13 cellular contexts compared by ENCODE assay signal in genomic region chr1:9238550-9238949, GRCh38. TPM values are rescaled to one million over a fixed set of nuclear protein-coding genes. Genes with fewer than 3 reads are reported as not detected.
A peak's percentile ranks its signal among the peaks of the same experiment; 100 is the strongest.
DNase-seq lines count a peak whose midpoint lies in the region; ATAC-seq and TF ChIP-seq lines count a peak whose summit lies in the region.
"Had no signal": no experiment of that assay in that cellular context is flagged by ENCODE, and none has a peak within 500 bp of the region (broad histone marks: within the 10 kb centered on the region; RNA-seq: fewer than 3 reads in every experiment).

No MANE protein-coding gene starts in this region.

- H3K4me1 ChIP-seq in adrenal gland (replicated peaks in 1 of 2) (peaks cover 74 to 89% of the 10 kb centered on the region in 2 donors), right lobe of liver (peaks cover 0 to 51% (median 21%) of the 10 kb centered on the region in 4 donors), smooth muscle cell (ENCODE audit: low read depth) (peaks cover 16% of the 10 kb centered on the region)

- H3K9me3 ChIP-seq in adrenal gland (replicated peaks in 1 of 3) (no peaks in the 10 kb centered on the region), right lobe of liver (no peaks in the 10 kb centered on the region), smooth muscle cell (replicated peaks; ENCODE audit: low read depth) (no peaks in the 10 kb centered on the region)
- H3K9me3 ChIP-seq: SJCRH30 had no signal

- TF ChIP-seq POLR2A in adrenal gland (IDR thresholded peaks at IDR 0.05) (no peak), right lobe of liver (IDR thresholded peaks at IDR 0.05) (peak; percentile 66)

- peaks cover 16% of the 10 kb centered on the region for H3K79me2 ChIP-seq in smooth muscle cell (ENCODE audit: low read depth)

- H3F3A ChIP-seq in smooth muscle cell (ENCODE audit: low read depth): peaks cover 12% of the 10 kb centered on the region

- H3K36me3 ChIP-seq in adrenal gland (replicated peaks in 1 of 2) (no peaks in the 10 kb centered on the region), right lobe of liver (no peaks in the 10 kb centered on the region), smooth muscle cell (ENCODE audit: low read depth) (no peaks in the 10 kb centered on the region)
- H3K36me3 ChIP-seq: SJCRH30 had no signal

- H3K4me3 ChIP-seq in LNCaP clone FGC (ENCODE audit: low read depth, low read length): no peak overlapping the region
- peak overlapping the region in 1 of 4 donors; percentile 8 for H3K4me3 ChIP-seq in adrenal gland
- peak overlapping the region in 2 of 3 donors; percentile 58 to 63 for H3K4me3 ChIP-seq in right lobe of liver
- H3K4me3 ChIP-seq in smooth muscle cell: no peak overlapping the region
- H3K4me3 ChIP-seq: SJCRH30 had no signal

- peak; percentile 15 to 41 (median 26) for ATAC-seq in right lobe of liver
- no peak for ATAC-seq in HG03378 (IDR thresholded peaks at IDR 0.05; ENCODE audit: unreplicated experiment)
- no peak for ATAC-seq in GM21723 (IDR thresholded peaks at IDR 0.05; ENCODE audit: unreplicated experiment)

- H3K27me3 ChIP-seq in adrenal gland (no peaks in the 10 kb centered on the region), right lobe of liver (no peaks in the 10 kb centered on the region), smooth muscle cell (ENCODE audit: low read depth) (no peaks in the 10 kb centered on the region)
- H3K27me3 ChIP-seq: SJCRH30 had no signal

- H3K4me2 ChIP-seq in smooth muscle cell: peak overlapping the region; percentile 3

- H3K27ac ChIP-seq in adrenal gland (peak overlapping the region; percentile 84 to 97 (median 96)), right lobe of liver (peak overlapping the region; percentile 95 to 99 (median 96)), smooth muscle cell (ENCODE audit: low read depth) (peak overlapping the region; percentile 78)
- H3K27ac ChIP-seq: SJCRH30 had no signal

- H2AFZ ChIP-seq in smooth muscle cell (ENCODE audit: low read depth): no peak overlapping the region

- no peak overlapping the region for H3K9ac ChIP-seq in smooth muscle cell (ENCODE audit: low read depth)

- peak; percentile 83 for DNase-seq in LNCaP clone FGC (ENCODE audit: low read depth)
- DNase-seq in adrenal gland: no peak
- DNase-seq in right lobe of liver: no peak
- DNase-seq in smooth muscle cell (lab: John Stamatoyannopoulos, UW; ENCODE audit: unreplicated experiment): no peak
- no peak for DNase-seq in NCI-H1048 (lab: John Stamatoyannopoulos, UW)
- no peak for DNase-seq in GM20000 (ENCODE audit: low spot score)
- DNase-seq: activated CD4-positive, alpha-beta T cell treated with anti-CD3 and anti-CD28 coated beads, Interleukin-2, amount 50 U/mL, for 1 hour; amniotic stem cell; NCI-H345; retina; SJCRH30 had no signal

- 32 to 42% (median 38%) methylated on average over 4 of the region's 4 CpGs for whole genome bisulfite sequencing in adrenal gland, 4 donors
- WGBS in right lobe of liver (ENCODE audit: insufficient coverage, low coverage, low lambda C conversion rate, missing lambda C conversion rate): 7% methylated on average over 4 of the region's 4 CpGs
- WGBS in smooth muscle cell (ENCODE audit: low lambda C conversion rate): 59% methylated on average over 4 of the region's 4 CpGs

- H4K20me1 ChIP-seq in smooth muscle cell (ENCODE audit: low read depth): peaks cover 19% of the 10 kb centered on the region

- TF ChIP-seq CTCF in LNCaP clone FGC (IDR thresholded peaks at IDR 0.05; ENCODE audit: control insufficient read depth, extremely low read depth, insufficient read depth) (no peak), adrenal gland (IDR thresholded peaks at IDR 0.05) (no peak), right lobe of liver (IDR thresholded peaks at IDR 0.05) (no peak), smooth muscle cell (IDR thresholded peaks at IDR 0.05; ENCODE audit: borderline replicate concordance, insufficient read depth, poor library complexity, severe bottlenecking) (no peak), GM20000 (IDR thresholded peaks at IDR 0.05; ENCODE audit: extremely low read depth, missing control alignments) (no peak)

- intact Hi-C loops in adrenal gland (cut with DNase I) (no loop called here), right lobe of liver (cut with DNase I) (no loop called here)

RNA-seq across cellular contexts. Expression of gene H6PD, which starts 4.0 kb away (rescaled TPM):
- total RNA-seq in adrenal gland (100 to 1,000 TPM in 2 of 8 donors, 10 to 100 TPM in 6; 65.7 to 116 (median 84.2) TPM), right lobe of liver (100 to 1,000 TPM; 102 to 158 (median 120) TPM), smooth muscle cell (15.1 and 17.3 TPM in 2 replicates)
- polyA plus RNA-seq in adrenal gland (10 to 100 TPM; 20.3 to 28.8 (median 22.7) TPM), smooth muscle cell (13.6 and 15.3 TPM in 2 replicates)

RNA-seq across cellular contexts. Expression of gene SPSB1, which starts 54.1 kb away (rescaled TPM):
- total RNA-seq in adrenal gland (10 to 100 TPM in 5 of 8 donors, 1 to 10 TPM in 3; 8.4 to 14.0 (median 10.2) TPM), right lobe of liver (100 to 1,000 TPM in 1 of 6 experiments, 10 to 100 TPM in 4, 1 to 10 TPM in 1; 7.7 to 121 (median 37.0) TPM), smooth muscle cell (27.6 and 38.0 TPM in 2 replicates)
- polyA plus RNA-seq in adrenal gland (10 to 100 TPM in 1 of 3 donors, 1 to 10 TPM in 2; 5.1 to 12.9 (median 5.5) TPM), smooth muscle cell (37.0 and 44.5 TPM in 2 replicates)

Comparison
In these comparisons a context has a peak if more than half of its experiments do, and no peak if none do; other contexts are left out.
1. H3K4me3 ChIP-seq: peak in right lobe of liver (2 of 3); none in LNCaP clone FGC (single experiment) and smooth muscle cell (single experiment).
2. ATAC-seq: peak in right lobe of liver (4 of 4); none in HG03378 (single experiment) and GM21723 (single experiment).
3. Peak in every context shown above with its lines, with median percentiles within 50 percentile points of each other: H3K27ac ChIP-seq.